12 cellular contexts compared by ENCODE assay signal in the genomic region with DNA sequence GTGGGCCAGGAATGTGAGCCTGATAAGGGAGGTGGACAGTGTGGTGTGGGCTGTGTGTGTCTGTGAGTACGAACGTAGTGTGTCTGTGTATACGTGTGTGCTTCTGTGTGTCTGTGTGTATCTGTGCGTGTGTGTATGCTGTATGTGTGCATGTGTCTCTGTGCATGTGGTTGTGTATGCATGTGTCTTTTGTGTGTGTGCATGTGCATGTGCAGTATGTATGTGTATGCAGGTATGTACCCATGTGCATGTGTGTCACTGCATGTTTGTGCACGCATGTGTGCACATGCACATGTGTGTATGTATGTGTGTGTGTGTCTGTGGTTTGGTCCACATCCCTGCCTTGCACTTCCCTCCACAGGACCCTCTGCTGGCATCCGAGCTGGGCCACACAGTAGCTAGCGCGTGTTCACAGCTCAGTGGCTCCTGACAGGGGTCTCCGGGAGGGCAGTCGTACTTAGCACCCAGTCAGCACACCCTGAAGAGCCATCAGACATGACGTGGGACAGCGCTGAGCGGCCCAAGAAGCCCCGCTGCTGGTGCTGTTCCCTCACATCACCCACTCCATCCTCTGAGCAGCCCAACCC.
"Had no signal": no experiment of that assay in that cellular context is flagged by ENCODE, and none has a peak within 500 bp of the region (broad histone marks: within the 10 kb centered on the region; RNA-seq: fewer than 3 reads in every experiment).

No MANE protein-coding gene starts in this region.

- H3K9me3 ChIP-seq: left ventricle myocardium inferior, neutrophil, prostate gland, thoracic aorta, uterus had no signal

- H3K4me3 ChIP-seq: left ventricle myocardium inferior, prostate gland, thoracic aorta, uterus had no signal

- H3K4me1 Mint-ChIP-seq: activated T-helper 17 cell treated with anti-CD3 and anti-CD28 coated beads, Interleukin-2, amount 50 U/mL, for 72 hours had no signal

- H3K27ac Mint-ChIP-seq: activated T-helper 17 cell treated with anti-CD3 and anti-CD28 coated beads, Interleukin-2, amount 50 U/mL, for 72 hours; memory B cell had no signal

- H3K9me3 Mint-ChIP-seq: activated T-helper 17 cell treated with anti-CD3 and anti-CD28 coated beads, Interleukin-2, amount 50 U/mL, for 72 hours had no signal

- H3K27ac ChIP-seq: left ventricle myocardium inferior, neutrophil, prostate gland, thoracic aorta, uterus had no signal

- H3K4me1 ChIP-seq: left ventricle myocardium inferior had no signal

- DNase-seq: activated naive CD4-positive, alpha-beta T cell treated with Interleukin-2 at 50 U/mL for 16 hours; activated T-cell treated with anti-CD3 and anti-CD28 coated beads for 4 hours; cerebellar nuclear complex; erythroblast; left ventricle myocardium inferior; uterus had no signal

- H3K36me3 ChIP-seq: left ventricle myocardium inferior, neutrophil, prostate gland, thoracic aorta, uterus had no signal

- H3K4me3 Mint-ChIP-seq: activated T-helper 17 cell treated with anti-CD3 and anti-CD28 coated beads, Interleukin-2, amount 50 U/mL, for 72 hours; memory B cell had no signal

- H3K27me3 ChIP-seq: neutrophil, uterus had no signal

- ATAC-seq: activated T-helper 17 cell treated with anti-CD3 and anti-CD28 coated beads, Interleukin-2, amount 50 U/mL, for 72 hours; sciatic nerve had no signal
